Comparison of ENCODE assay signal across 8 cellular contexts in the genomic region with DNA sequence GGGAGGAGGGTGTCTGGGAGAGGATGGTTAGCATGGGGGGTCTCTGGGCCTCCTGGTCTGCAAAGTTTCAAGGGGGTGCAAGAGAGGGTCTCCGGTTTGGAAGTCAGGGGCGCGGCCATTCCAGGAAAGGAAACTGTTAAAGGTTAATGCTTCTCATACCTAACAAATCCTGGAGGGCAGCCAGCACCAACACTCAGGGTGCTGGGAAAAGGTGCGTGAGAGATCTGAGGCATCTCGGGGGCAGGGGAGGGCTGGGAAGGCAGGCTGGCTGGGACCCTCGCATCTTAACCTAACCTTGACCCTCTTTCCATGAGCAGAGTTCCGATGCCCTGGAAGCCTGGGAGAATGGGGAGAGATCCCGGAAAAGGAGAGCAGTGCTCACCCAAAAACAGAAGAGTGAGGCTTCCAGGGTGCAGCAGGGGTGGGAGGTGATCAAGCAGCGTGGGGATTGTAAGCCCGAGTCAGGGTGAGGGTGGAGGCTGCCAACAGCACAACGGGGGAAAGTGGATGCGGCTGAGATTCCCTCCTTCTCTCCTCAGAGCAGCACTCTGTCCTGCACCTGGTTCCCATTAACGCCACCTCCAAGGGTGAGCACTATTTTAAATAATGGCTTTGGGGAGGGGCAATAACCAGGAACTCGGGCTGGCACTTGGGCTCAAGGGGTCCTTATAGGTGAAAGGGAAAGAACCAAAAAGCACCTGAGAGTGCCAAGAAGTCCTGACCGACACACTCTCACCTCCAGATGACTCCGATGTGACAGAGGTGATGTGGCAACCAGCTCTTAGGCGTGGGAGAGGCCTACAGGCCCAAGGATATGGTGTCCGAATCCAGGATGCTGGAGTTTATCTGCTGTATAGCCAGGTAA. TPM values are rescaled to one million over a fixed set of nuclear protein-coding genes. Genes with fewer than 3 reads are reported as not detected.
DNase-seq lines count a peak whose midpoint lies in the region; TF ChIP-seq lines count a peak whose summit lies in the region.

No MANE protein-coding gene starts in this region.

- H3K9ac ChIP-seq in MM.1S (ENCODE audit: low read length) (no peak overlapping the region; the same call in 1 of the 2 replicates), neural progenitor cell (no peak overlapping the region)

- H3F3A ChIP-seq in MM.1S (ENCODE audit: insufficient read depth, low read length) (peaks cover 14% of the 10 kb centered on the region; the same call in 1 of the 2 replicates), neural progenitor cell (ENCODE audit: low read depth) (peaks cover 50% of the 10 kb centered on the region)

- peaks cover 4% of the 10 kb centered on the region for H3K27me3 Mint-ChIP-seq in neural progenitor cell (ENCODE audit: insufficient read depth, low read depth)

- no peaks in the 10 kb centered on the region for H3K9me3 Mint-ChIP-seq in neural progenitor cell

- intact Hi-C loops in dorsolateral prefrontal cortex (cut with DNase I), result loop anchor here (1.0 to 10.0 kb wide), 8 partner anchors 45 to 315 kb away; partner anchors contain the start of genes FGF11 (in 1 of the 2), GABARAP (in 1 of the 2), NEURL4 (in 1 of the 2) and POLR2A (in 1 of the 2)

- no peak overlapping the region for H3K27ac Mint-ChIP-seq in neural progenitor cell

- no peaks in the 10 kb centered on the region for H3K27me3 ChIP-seq in MM.1S (replicated peaks; ENCODE audit: insufficient read depth, low read length)
- no peaks in the 10 kb centered on the region for H3K27me3 ChIP-seq in dorsolateral prefrontal cortex
- H3K27me3 ChIP-seq in neural progenitor cell, result no peaks in the 10 kb centered on the region

- H3K36me3 ChIP-seq in MM.1S (replicated peaks; ENCODE audit: insufficient read depth, low read length) (no peaks in the 10 kb centered on the region), neural progenitor cell (peaks cover 3% of the 10 kb centered on the region)

- H2AFZ ChIP-seq in MM.1S (ENCODE audit: low read length) (peak overlapping the region; percentile 92; the same call in 1 of the 2 replicates), neural progenitor cell (replicated peaks) (no peak overlapping the region)

- H4K20me1 ChIP-seq in MM.1S (ENCODE audit: insufficient read depth, low read length), result no peaks in the 10 kb centered on the region
- H4K20me1 ChIP-seq in neural progenitor cell (ENCODE audit: low read depth), result peaks cover 15% of the 10 kb centered on the region

- H3K27ac ChIP-seq in MM.1S (ENCODE audit: low read length) (no peak overlapping the region), dorsolateral prefrontal cortex (peak overlapping the region in 57 of 59 donors; percentile 58 to 98 (median 94)), neural progenitor cell (no peak overlapping the region)

- H3K4me2 ChIP-seq in MM.1S (ENCODE audit: low read depth, low read length) (peak overlapping the region; percentile 88; the same call in 1 of the 2 replicates), neural progenitor cell (peak overlapping the region; percentile 97)

- H3K4me1 Mint-ChIP-seq in neural progenitor cell, result peaks cover 52% of the 10 kb centered on the region

- H3K36me3 Mint-ChIP-seq in neural progenitor cell, result peaks cover 8% of the 10 kb centered on the region

- H3K79me2 ChIP-seq in MM.1S (ENCODE audit: low read length), result peaks cover 33% of the 10 kb centered on the region
- H3K79me2 ChIP-seq in neural progenitor cell (ENCODE audit: low read depth), result peaks cover 27% of the 10 kb centered on the region

- DNase-seq in CD1c-positive myeloid dendritic cell (ENCODE audit: extremely low spot score), result peak; percentile 15
- DNase-seq in MM.1S, result no peak
- DNase-seq in dorsolateral prefrontal cortex, result no peak
- no peak for DNase-seq in neural progenitor cell (ENCODE audit: low spot score)
- no peak for DNase-seq in NCI-H526 treated with DMSO at 0.1 percent for 48 hours (lab: John Stamatoyannopoulos, UW)
- no peak for DNase-seq in NCI-H446 (lab: John Stamatoyannopoulos, UW)
- no peak for DNase-seq in RPMI8226
- DNase-seq in NCI-H748 (lab: John Stamatoyannopoulos, UW; ENCODE audit: unreplicated experiment), result no peak

- H3K4me1 ChIP-seq in MM.1S (ENCODE audit: low read length), result peaks cover 26% of the 10 kb centered on the region
- peaks cover 44% of the 10 kb centered on the region for H3K4me1 ChIP-seq in neural progenitor cell

- H3K9me3 ChIP-seq in MM.1S (replicated peaks; ENCODE audit: insufficient read depth, low read length) (no peaks in the 10 kb centered on the region), neural progenitor cell (ENCODE audit: low read depth) (no peaks in the 10 kb centered on the region)

- peak overlapping the region; percentile 97 for H3K4me3 Mint-ChIP-seq in neural progenitor cell

- TF ChIP-seq CTCF in MM.1S (IDR thresholded peaks at IDR 0.05; ENCODE audit: low read length) (no peak), dorsolateral prefrontal cortex (IDR thresholded peaks at IDR 0.05 in 54 of 56, conservative IDR thresholded peaks at IDR 0.05 in 2 of 56; ENCODE audit: low read depth in 1 of 56, partially characterized antibody in 56 of 56) (no peak), neural progenitor cell (IDR thresholded peaks at IDR 0.05) (no peak)

- no peaks in the 10 kb centered on the region for H3K9me2 ChIP-seq in MM.1S (replicated peaks; ENCODE audit: insufficient read depth, low read length)

- H3K4me3 ChIP-seq in MM.1S (ENCODE audit: low read length) (no peak overlapping the region), dorsolateral prefrontal cortex (peak overlapping the region in 57 of 59 donors; percentile 27 to 100 (median 94)), neural progenitor cell (no peak overlapping the region)

RNA-seq across cellular contexts. Expression of gene TNFSF13, which starts 1.0 kb away (rescaled TPM):
- 10 to 100 TPM in 119 of 120 experiments, 1 to 10 TPM in 1; 9.4 to 59.7 (median 21.7) TPM for total RNA-seq in dorsolateral prefrontal cortex
- total RNA-seq in neural progenitor cell (ENCODE audit: low replicate concordance), result 0.37 TPM in 1 of 2 replicates, not detected in the other

RNA-seq across cellular contexts. Expression of gene SENP3, which starts 2.2 kb away (rescaled TPM):
- total RNA-seq in dorsolateral prefrontal cortex, result 10 to 100 TPM; 41.4 to 93.2 (median 61.6) TPM
- total RNA-seq in neural progenitor cell (ENCODE audit: low replicate concordance), result 87.9 and 91.6 TPM in 2 replicates

RNA-seq across cellular contexts. Expression of gene TNFSF12, which starts 10.7 kb away (rescaled TPM):
- total RNA-seq in dorsolateral prefrontal cortex (10 to 100 TPM; 25.3 to 97.2 (median 50.2) TPM), neural progenitor cell (ENCODE audit: low replicate concordance) (0.75 and 2.4 TPM in 2 replicates)

RNA-seq across cellular contexts. Expression of gene CD68, which starts 19.9 kb away (rescaled TPM):
- total RNA-seq in dorsolateral prefrontal cortex (10 to 100 TPM in 94 of 120 experiments, 1 to 10 TPM in 26; 2.6 to 53.1 (median 15.0) TPM), neural progenitor cell (ENCODE audit: low replicate concordance) (0.95 TPM in 1 of 2 replicates, not detected in the other)

RNA-seq across cellular contexts. Expression of gene MPDU1, which starts 24.1 kb away (rescaled TPM):
- total RNA-seq in dorsolateral prefrontal cortex (10 to 100 TPM; 25.1 to 53.7 (median 34.4) TPM), neural progenitor cell (ENCODE audit: low replicate concordance) (167 and 177 TPM in 2 replicates)

Comparison
In these comparisons a context has a peak if more than half of its experiments do, and no peak if none do; other contexts are left out.
1. H3K27ac ChIP-seq: peak in dorsolateral prefrontal cortex (57 of 59); none in MM.1S (single experiment) and neural progenitor cell (single experiment).
2. H3K4me3 ChIP-seq: peak in dorsolateral prefrontal cortex (57 of 59); none in MM.1S (single experiment) and neural progenitor cell (single experiment).